In genomic region chr4:51844157-51845054, GRCh38 we compare ENCODE assay signal across 1 cellular context.
TF ChIP-seq lines count a peak whose summit lies in the region.

No MANE protein-coding gene starts in this region.

TF ChIP-seq in HepG2, 621 proteins besides CTCF, POLR2A, EP300 and RAD21 (continued from another document and continues in another):
- TF ChIP-seq, protein P1, sequence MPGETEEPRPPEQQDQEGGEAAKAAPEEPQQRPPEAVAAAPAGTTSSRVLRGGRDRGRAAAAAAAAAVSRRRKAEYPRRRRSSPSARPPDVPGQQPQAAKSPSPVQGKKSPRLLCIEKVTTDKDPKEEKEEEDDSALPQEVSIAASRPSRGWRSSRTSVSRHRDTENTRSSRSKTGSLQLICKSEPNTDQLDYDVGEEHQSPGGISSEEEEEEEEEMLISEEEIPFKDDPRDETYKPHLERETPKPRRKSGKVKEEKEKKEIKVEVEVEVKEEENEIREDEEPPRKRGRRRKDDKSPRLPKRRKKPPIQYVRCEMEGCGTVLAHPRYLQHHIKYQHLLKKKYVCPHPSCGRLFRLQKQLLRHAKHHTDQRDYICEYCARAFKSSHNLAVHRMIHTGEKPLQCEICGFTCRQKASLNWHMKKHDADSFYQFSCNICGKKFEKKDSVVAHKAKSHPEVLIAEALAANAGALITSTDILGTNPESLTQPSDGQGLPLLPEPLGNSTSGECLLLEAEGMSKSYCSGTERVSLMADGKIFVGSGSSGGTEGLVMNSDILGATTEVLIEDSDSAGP (CRISPR knock-in tag; IDR thresholded peaks at IDR 0.05; ENCODE audit: borderline replicate concordance) = peak; percentile 47; the same call in 1 of the 2 replicates
- TF ChIP-seq CENPBD1 (CRISPR knock-in tag; IDR thresholded peaks at IDR 0.05; ENCODE audit: borderline replicate concordance, low read depth) = no peak
- TF ChIP-seq THAP11 (CRISPR knock-in tag; IDR thresholded peaks at IDR 0.05) = peak; percentile 97
- TF ChIP-seq ZNF841 (CRISPR knock-in tag; IDR thresholded peaks at IDR 0.05; ENCODE audit: borderline replicate concordance) = no peak
- no peak for TF ChIP-seq ZNF205 (CRISPR knock-in tag; IDR thresholded peaks at IDR 0.05)
- no peak for TF ChIP-seq ZNF83 (CRISPR knock-in tag; IDR thresholded peaks at IDR 0.05; ENCODE audit: borderline replicate concordance)
- TF ChIP-seq ZNF224 (CRISPR knock-in tag; IDR thresholded peaks at IDR 0.05) = peak; percentile 36; the same call in 1 of the 2 replicates
- no peak for TF ChIP-seq ZNF839 (CRISPR knock-in tag; IDR thresholded peaks at IDR 0.05; ENCODE audit: borderline replicate concordance)
- no peak for TF ChIP-seq TEAD2 (CRISPR knock-in tag; IDR thresholded peaks at IDR 0.05)
- TF ChIP-seq, protein P2, sequence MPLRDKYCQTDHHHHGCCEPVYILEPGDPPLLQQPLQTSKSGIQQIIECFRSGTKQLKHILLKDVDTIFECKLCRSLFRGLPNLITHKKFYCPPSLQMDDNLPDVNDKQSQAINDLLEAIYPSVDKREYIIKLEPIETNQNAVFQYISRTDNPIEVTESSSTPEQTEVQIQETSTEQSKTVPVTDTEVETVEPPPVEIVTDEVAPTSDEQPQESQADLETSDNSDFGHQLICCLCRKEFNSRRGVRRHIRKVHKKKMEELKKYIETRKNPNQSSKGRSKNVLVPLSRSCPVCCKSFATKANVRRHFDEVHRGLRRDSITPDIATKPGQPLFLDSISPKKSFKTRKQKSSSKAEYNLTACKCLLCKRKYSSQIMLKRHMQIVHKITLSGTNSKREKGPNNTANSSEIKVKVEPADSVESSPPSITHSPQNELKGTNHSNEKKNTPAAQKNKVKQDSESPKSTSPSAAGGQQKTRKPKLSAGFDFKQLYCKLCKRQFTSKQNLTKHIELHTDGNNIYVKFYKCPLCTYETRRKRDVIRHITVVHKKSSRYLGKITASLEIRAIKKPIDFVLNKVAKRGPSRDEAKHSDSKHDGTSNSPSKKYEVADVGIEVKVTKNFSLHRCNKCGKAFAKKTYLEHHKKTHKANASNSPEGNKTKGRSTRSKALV (CRISPR knock-in tag; IDR thresholded peaks at IDR 0.05) = no peak
- TF ChIP-seq CHD2 (IDR thresholded peaks at IDR 0.05; ENCODE audit: low read depth, low read length) = no peak
- TF ChIP-seq, protein P3, sequence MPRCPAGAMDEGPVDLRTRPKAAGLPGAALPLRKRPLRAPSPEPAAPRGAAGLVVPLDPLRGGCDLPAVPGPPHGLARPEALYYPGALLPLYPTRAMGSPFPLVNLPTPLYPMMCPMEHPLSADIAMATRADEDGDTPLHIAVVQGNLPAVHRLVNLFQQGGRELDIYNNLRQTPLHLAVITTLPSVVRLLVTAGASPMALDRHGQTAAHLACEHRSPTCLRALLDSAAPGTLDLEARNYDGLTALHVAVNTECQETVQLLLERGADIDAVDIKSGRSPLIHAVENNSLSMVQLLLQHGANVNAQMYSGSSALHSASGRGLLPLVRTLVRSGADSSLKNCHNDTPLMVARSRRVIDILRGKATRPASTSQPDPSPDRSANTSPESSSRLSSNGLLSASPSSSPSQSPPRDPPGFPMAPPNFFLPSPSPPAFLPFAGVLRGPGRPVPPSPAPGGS (CRISPR knock-in tag; IDR thresholded peaks at IDR 0.05) = no peak
- no peak for TF ChIP-seq ZNF101 (CRISPR knock-in tag; IDR thresholded peaks at IDR 0.05; ENCODE audit: borderline replicate concordance, low read depth)
- no peak for TF ChIP-seq CAMTA2 (CRISPR knock-in tag; IDR thresholded peaks at IDR 0.05; ENCODE audit: borderline replicate concordance)
- TF ChIP-seq, protein P4, sequence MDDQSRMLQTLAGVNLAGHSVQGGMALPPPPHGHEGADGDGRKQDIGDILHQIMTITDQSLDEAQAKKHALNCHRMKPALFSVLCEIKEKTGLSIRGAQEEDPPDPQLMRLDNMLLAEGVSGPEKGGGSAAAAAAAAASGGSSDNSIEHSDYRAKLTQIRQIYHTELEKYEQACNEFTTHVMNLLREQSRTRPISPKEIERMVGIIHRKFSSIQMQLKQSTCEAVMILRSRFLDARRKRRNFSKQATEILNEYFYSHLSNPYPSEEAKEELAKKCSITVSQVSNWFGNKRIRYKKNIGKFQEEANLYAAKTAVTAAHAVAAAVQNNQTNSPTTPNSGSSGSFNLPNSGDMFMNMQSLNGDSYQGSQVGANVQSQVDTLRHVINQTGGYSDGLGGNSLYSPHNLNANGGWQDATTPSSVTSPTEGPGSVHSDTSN (CRISPR knock-in tag; IDR thresholded peaks at IDR 0.05; ENCODE audit: borderline replicate concordance) = no peak
- peak; percentile 93 for TF ChIP-seq MYC (CRISPR knock-in tag; IDR thresholded peaks at IDR 0.05; ENCODE audit: borderline replicate concordance)
- peak; percentile 38; the same call in 1 of the 2 replicates for TF ChIP-seq ZNF788 (CRISPR knock-in tag; IDR thresholded peaks at IDR 0.05; ENCODE audit: borderline replicate concordance)
- no peak for TF ChIP-seq TCF7L2 (IDR thresholded peaks at IDR 0.05; ENCODE audit: low read depth, low read length)
- no peak for TF ChIP-seq ZNF557 (CRISPR knock-in tag; IDR thresholded peaks at IDR 0.05)
- no peak for TF ChIP-seq ZSCAN20 (CRISPR knock-in tag; IDR thresholded peaks at IDR 0.05; ENCODE audit: borderline replicate concordance)
- peak; percentile 62; the same call in 1 of the 2 replicates for TF ChIP-seq POGZ (CRISPR knock-in tag; IDR thresholded peaks at IDR 0.05)
- TF ChIP-seq ZNF775 (CRISPR knock-in tag; IDR thresholded peaks at IDR 0.05; ENCODE audit: borderline replicate concordance) = no peak
- peak; percentile 66 for TF ChIP-seq SPEN (CRISPR knock-in tag; IDR thresholded peaks at IDR 0.05; ENCODE audit: low read depth)
- no peak for TF ChIP-seq ZZZ3 (CRISPR knock-in tag; IDR thresholded peaks at IDR 0.05; ENCODE audit: borderline replicate concordance)
- no peak for TF ChIP-seq HOXD1 (CRISPR knock-in tag; IDR thresholded peaks at IDR 0.05)
- no peak for TF ChIP-seq TAF15 (IDR thresholded peaks at IDR 0.05; ENCODE audit: low read depth, low read length, poor library complexity, severe bottlenecking)
- peak; percentile 28; the same call in 1 of the 2 replicates for TF ChIP-seq HIVEP1 (CRISPR knock-in tag; IDR thresholded peaks at IDR 0.05)
- no peak for TF ChIP-seq HOXA9 (CRISPR knock-in tag; IDR thresholded peaks at IDR 0.05; ENCODE audit: borderline replicate concordance)
- TF ChIP-seq, protein P5, sequence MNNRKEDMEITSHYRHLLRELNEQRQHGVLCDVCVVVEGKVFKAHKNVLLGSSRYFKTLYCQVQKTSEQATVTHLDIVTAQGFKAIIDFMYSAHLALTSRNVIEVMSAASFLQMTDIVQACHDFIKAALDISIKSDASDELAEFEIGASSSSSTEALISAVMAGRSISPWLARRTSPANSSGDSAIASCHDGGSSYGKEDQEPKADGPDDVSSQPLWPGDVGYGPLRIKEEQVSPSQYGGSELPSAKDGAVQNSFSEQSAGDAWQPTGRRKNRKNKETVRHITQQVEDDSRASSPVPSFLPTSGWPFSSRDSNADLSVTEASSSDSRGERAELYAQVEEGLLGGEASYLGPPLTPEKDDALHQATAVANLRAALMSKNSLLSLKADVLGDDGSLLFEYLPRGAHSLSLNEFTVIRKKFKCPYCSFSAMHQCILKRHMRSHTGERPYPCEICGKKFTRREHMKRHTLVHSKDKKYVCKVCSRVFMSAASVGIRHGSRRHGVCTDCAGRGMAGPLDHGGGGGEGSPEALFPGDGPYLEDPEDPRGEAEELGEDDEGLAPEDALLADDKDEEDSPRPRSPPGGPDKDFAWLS (CRISPR knock-in tag; IDR thresholded peaks at IDR 0.05; ENCODE audit: borderline replicate concordance) = no peak
- TF ChIP-seq, protein P6, sequence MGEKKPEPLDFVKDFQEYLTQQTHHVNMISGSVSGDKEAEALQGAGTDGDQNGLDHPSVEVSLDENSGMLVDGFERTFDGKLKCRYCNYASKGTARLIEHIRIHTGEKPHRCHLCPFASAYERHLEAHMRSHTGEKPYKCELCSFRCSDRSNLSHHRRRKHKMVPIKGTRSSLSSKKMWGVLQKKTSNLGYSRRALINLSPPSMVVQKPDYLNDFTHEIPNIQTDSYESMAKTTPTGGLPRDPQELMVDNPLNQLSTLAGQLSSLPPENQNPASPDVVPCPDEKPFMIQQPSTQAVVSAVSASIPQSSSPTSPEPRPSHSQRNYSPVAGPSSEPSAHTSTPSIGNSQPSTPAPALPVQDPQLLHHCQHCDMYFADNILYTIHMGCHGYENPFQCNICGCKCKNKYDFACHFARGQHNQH (CRISPR knock-in tag; IDR thresholded peaks at IDR 0.05) = 0 out of 2 replicates have a peak, but pooled peaks have one; percentile 38
- TF ChIP-seq SYNCRIP (IDR thresholded peaks at IDR 0.05; ENCODE audit: insufficient read depth, low read depth, low read length) = no peak
- TF ChIP-seq ZNF251 (CRISPR knock-in tag; IDR thresholded peaks at IDR 0.05) = no peak
- peak; percentile 60 for TF ChIP-seq ELF1 (CRISPR knock-in tag; IDR thresholded peaks at IDR 0.05)
- no peak for TF ChIP-seq KDM4B (CRISPR knock-in tag; IDR thresholded peaks at IDR 0.05)
- no peak for TF ChIP-seq ZSCAN22 (CRISPR knock-in tag; IDR thresholded peaks at IDR 0.05)
- no peak for TF ChIP-seq ZNF773 (CRISPR knock-in tag; IDR thresholded peaks at IDR 0.05; ENCODE audit: borderline replicate concordance)
- TF ChIP-seq, protein P7, sequence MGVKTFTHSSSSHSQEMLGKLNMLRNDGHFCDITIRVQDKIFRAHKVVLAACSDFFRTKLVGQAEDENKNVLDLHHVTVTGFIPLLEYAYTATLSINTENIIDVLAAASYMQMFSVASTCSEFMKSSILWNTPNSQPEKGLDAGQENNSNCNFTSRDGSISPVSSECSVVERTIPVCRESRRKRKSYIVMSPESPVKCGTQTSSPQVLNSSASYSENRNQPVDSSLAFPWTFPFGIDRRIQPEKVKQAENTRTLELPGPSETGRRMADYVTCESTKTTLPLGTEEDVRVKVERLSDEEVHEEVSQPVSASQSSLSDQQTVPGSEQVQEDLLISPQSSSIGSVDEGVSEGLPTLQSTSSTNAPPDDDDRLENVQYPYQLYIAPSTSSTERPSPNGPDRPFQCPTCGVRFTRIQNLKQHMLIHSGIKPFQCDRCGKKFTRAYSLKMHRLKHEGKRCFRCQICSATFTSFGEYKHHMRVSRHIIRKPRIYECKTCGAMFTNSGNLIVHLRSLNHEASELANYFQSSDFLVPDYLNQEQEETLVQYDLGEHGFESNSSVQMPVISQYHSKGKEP (CRISPR knock-in tag; IDR thresholded peaks at IDR 0.05) = no peak
- TF ChIP-seq PTBP1 (IDR thresholded peaks at IDR 0.05; ENCODE audit: low read depth, low read length, poor library complexity, severe bottlenecking) = no peak
- TF ChIP-seq, protein P8, sequence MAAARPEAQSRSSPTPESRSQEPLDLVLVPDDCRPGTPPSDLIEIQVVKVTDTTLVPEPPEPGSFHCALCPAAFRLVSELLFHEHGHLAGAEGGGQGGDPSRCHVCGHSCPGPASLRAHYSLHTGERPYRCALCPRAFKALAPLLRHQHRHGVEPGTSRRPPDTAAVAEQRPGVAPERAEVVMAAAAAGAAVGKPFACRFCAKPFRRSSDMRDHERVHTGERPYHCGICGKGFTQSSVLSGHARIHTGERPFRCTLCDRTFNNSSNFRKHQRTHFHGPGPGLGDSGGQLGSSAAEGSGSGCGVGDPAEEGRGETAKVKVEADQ (CRISPR knock-in tag; IDR thresholded peaks at IDR 0.05; ENCODE audit: borderline replicate concordance) = no peak
- TF ChIP-seq RELA (CRISPR knock-in tag; IDR thresholded peaks at IDR 0.05) = no peak
- TF ChIP-seq KMT2B (CRISPR knock-in tag; IDR thresholded peaks at IDR 0.05) = peak; percentile 95
- TF ChIP-seq NR2F1 (CRISPR knock-in tag; IDR thresholded peaks at IDR 0.05) = no peak
- no peak for TF ChIP-seq ZNF441 (CRISPR knock-in tag; IDR thresholded peaks at IDR 0.05; ENCODE audit: borderline replicate concordance)
- no peak for TF ChIP-seq NPAS2 (CRISPR knock-in tag; IDR thresholded peaks at IDR 0.05; ENCODE audit: borderline replicate concordance)
- TF ChIP-seq POLR2G (IDR thresholded peaks at IDR 0.05; ENCODE audit: low read depth, low read length) = peak; percentile 86
- TF ChIP-seq MYPOP (CRISPR knock-in tag; IDR thresholded peaks at IDR 0.05) = no peak
- TF ChIP-seq ZNF772 (CRISPR knock-in tag; IDR thresholded peaks at IDR 0.05) = 0 out of 2 replicates have a peak, but pooled peaks have one; percentile 39
- TF ChIP-seq E2F2 (CRISPR knock-in tag; IDR thresholded peaks at IDR 0.05; ENCODE audit: borderline replicate concordance) = no peak
